Comparison of ENCODE assay signal across 11 cellular contexts in the genomic region with DNA sequence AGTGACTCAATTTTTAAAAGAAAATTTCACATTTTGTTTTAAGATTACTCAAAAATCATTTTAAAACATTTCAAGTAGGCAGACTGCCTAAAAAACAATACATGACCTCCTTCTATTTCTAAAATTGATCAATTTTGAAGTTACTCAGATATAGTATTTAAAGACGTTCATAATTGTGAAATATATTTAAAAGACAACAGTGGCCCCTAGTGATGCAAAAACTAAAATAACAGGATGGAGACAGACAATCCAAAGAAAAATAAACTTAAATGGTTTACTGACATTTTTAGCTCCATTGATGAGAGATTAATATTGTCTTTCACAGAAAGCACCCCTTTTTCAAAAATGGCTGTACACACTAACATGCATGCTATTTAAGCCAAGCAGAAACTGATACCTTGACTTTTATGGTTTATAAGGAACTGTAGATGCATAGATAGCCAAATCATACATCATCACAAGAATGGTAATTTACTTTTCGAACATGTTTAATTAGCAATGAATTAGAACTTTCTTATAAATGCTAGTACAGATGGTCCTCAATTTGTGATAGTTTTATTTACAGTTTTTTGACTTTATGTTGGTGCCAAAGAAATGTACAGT.
DNase-seq lines count a peak whose midpoint lies in the region; ATAC-seq and TF ChIP-seq lines count a peak whose summit lies in the region.
"Had no signal": no experiment of that assay in that cellular context is flagged by ENCODE, and none has a peak within 500 bp of the region (broad histone marks: within the 10 kb centered on the region; RNA-seq: fewer than 3 reads in every experiment).

No MANE protein-coding gene starts in this region.

- POLR2A ChIA-PET in BJ (lab: Charles Lee): no interaction called here

- H3K4me1 ChIP-seq in Loucy (ENCODE audit: insufficient read depth, low read length, poor library complexity, severe bottlenecking): no peaks in the 10 kb centered on the region
- no peaks in the 10 kb centered on the region for H3K4me1 ChIP-seq in effector memory CD4-positive, alpha-beta T cell (ENCODE audit: control insufficient read depth, insufficient read depth, low read length, poor library complexity, severe bottlenecking)
- H3K4me1 ChIP-seq in aorta (ENCODE audit: control insufficient read depth in 1 of 2, insufficient read depth in 2 of 2, low read length in 2 of 2): no peaks in the 10 kb centered on the region

- no peak overlapping the region for H2AFZ ChIP-seq in Loucy (ENCODE audit: low read length)

- 20 to 26% methylated on average over 2 of the region's 2 CpGs for WGBS in aorta, 2 donors

- H3K9me3 ChIP-seq in Loucy (ENCODE audit: insufficient read depth, low read depth, low read length): no peaks in the 10 kb centered on the region
- H3K9me3 ChIP-seq in effector memory CD4-positive, alpha-beta T cell (ENCODE audit: control insufficient read depth, low read length): no peaks in the 10 kb centered on the region
- no peaks in the 10 kb centered on the region for H3K9me3 ChIP-seq in aorta (ENCODE audit: control insufficient read depth, low read length)

- no peaks in the 10 kb centered on the region for H3K27me3 ChIP-seq in BJ (ENCODE audit: control insufficient read depth, insufficient read depth, low read length)
- no peaks in the 10 kb centered on the region for H3K27me3 ChIP-seq in Loucy (ENCODE audit: insufficient read depth, low read length, poor library complexity, severe bottlenecking)
- no peaks in the 10 kb centered on the region for H3K27me3 ChIP-seq in effector memory CD4-positive, alpha-beta T cell (replicated peaks; ENCODE audit: control insufficient read depth, insufficient read depth, low read length, poor library complexity, severe bottlenecking)
- H3K27me3 ChIP-seq in aorta (ENCODE audit: control insufficient read depth in 1 of 2, insufficient read depth in 2 of 2, low read length in 1 of 2): no peaks in the 10 kb centered on the region

- H3K36me3 ChIP-seq in BJ (ENCODE audit: control insufficient read depth, insufficient read depth, low read length) (no peaks in the 10 kb centered on the region), Loucy (ENCODE audit: insufficient read depth, low read length) (no peaks in the 10 kb centered on the region), aorta (ENCODE audit: control insufficient read depth in 1 of 2, insufficient read depth in 2 of 2, low read length in 1 of 2) (no peaks in the 10 kb centered on the region)
- H3K36me3 ChIP-seq in effector memory CD4-positive, alpha-beta T cell (ENCODE audit: control insufficient read depth, insufficient read depth, low read length): no peaks in the 10 kb centered on the region

- no peaks in the 10 kb centered on the region for H4K20me1 ChIP-seq in Loucy (ENCODE audit: insufficient read depth, low read length, poor library complexity, severe bottlenecking)

- TF ChIP-seq CTCF in BJ (IDR thresholded peaks at IDR 0.05; ENCODE audit: insufficient read depth, low read depth, low read length) (peak; percentile 34), Loucy (conservative IDR thresholded peaks at IDR 0.05; ENCODE audit: low read length) (peak; percentile 59)

- intact Hi-C loops in aorta (cut with DNase I): loop anchor here in 1 of 2 donors (2.0 kb wide), 1 partner anchor 910 kb away; no protein-coding TSS in a partner anchor

- DNase-seq in BJ (ENCODE audit: low read depth): no peak
- peak; percentile 6 for DNase-seq in cerebellar cortex (ENCODE audit: low spot score)
- DNase-seq in lung microvascular endothelial cell (ENCODE audit: low read depth in 2 of 2): peak; percentile 53 to 58
- no peak for DNase-seq in effector memory CD4-positive, alpha-beta T cell
- no peak for DNase-seq in NCI-H82 (lab: John Stamatoyannopoulos, UW)
- no peak for DNase-seq in aorta
- DNase-seq: activated CD4-positive, alpha-beta T cell treated with anti-CD3 and anti-CD28 coated beads for 4 hours; central memory CD4-positive, alpha-beta T cell; NCI-H2171 treated with DMSO at 0.1 percent for 48 hours had no signal

- H3K4me3 ChIP-seq in BJ (ENCODE audit: low read depth, low read length) (no peak overlapping the region), Loucy (ENCODE audit: low read length, poor library complexity, severe bottlenecking) (no peak overlapping the region), aorta (ENCODE audit: low read length in 2 of 2) (no peak overlapping the region)
- H3K4me3 ChIP-seq in effector memory CD4-positive, alpha-beta T cell (ENCODE audit: insufficient read depth, low read depth, low read length, poor library complexity, severe bottlenecking): no peak overlapping the region

- H3K79me2 ChIP-seq in Loucy (ENCODE audit: insufficient read depth, low read length): no peaks in the 10 kb centered on the region

- no peak overlapping the region for H3K4me2 ChIP-seq in Loucy (ENCODE audit: low read depth, low read length, poor library complexity, severe bottlenecking)

- no peak for ATAC-seq in GM21576 (IDR thresholded peaks at IDR 0.05; ENCODE audit: unreplicated experiment)
- no peak for ATAC-seq in aorta (ENCODE audit: low FRiP score)

- H3K9me2 ChIP-seq in Loucy (replicated peaks; ENCODE audit: low read depth, low read length): no peaks in the 10 kb centered on the region

- no peak overlapping the region for H3K27ac ChIP-seq in effector memory CD4-positive, alpha-beta T cell (ENCODE audit: insufficient read depth, low read length, poor library complexity, severe bottlenecking)
- no peak overlapping the region for H3K27ac ChIP-seq in aorta (ENCODE audit: low read depth in 1 of 2, low read length in 2 of 2)

- H3F3A ChIP-seq in Loucy (ENCODE audit: low read depth): no peaks in the 10 kb centered on the region

- H3K9ac ChIP-seq in Loucy (ENCODE audit: low read depth, low read length, poor library complexity, severe bottlenecking): no peak overlapping the region

- CTCF ChIA-PET in BJ (lab: Yijun Ruan, JAX): interaction anchor here (0.7 to 2.7 kb wide), 7 partner anchors 8 to 917 kb away, joined by 3 to 16 read pairs (median 4); no protein-coding TSS in a partner anchor

Comparison
In these comparisons a context has a peak if more than half of its experiments do, and no peak if none do; other contexts are left out.
1. DNase-seq: peak in cerebellar cortex (single experiment) and lung microvascular endothelial cell (2 of 2); none in BJ (single experiment), effector memory CD4-positive, alpha-beta T cell (0 of 3), NCI-H82 (single experiment) and aorta (0 of 2).